Comparison of ENCODE assay signal across 6 cellular contexts in the genomic region with DNA sequence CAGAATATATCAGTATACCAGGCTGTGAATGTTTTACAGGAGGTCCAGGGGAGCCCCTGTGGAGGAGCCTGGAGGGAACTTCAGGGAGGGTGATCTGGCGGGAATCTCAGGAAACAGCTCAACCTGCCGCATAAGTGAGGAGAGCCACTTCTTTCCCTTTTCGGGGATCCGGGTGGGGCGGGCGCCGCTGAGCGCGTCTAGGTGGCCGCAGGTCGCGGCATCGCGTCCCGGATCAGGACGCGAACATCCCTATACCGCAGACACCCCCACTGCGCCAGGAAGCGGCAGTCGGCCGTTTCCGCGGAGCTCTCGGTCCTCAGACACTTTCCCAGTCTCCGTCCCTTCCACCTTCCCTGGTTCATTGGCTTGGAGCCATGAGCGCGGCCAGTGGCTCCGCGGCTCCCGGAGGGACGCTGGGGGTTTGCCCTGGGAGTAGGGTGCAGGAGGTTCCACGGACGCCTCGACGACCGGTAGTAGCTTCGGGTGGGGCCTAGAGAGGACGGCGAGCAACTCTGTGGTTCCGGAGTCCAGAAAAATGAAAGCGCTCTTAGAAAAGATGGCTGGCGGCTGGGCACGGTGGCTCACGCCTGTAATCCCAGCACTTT.
DNase-seq lines count a peak whose midpoint lies in the region; ATAC-seq and TF ChIP-seq lines count a peak whose summit lies in the region.

No MANE protein-coding gene starts in this region.

- H3K4me3 Mint-ChIP-seq in T-helper 2 cell treated with Interferon-gamma antibody and Interleukin-4, amounts not matched to agents 5 μg/mL and 100 μg/mL, for 36 hours: peak overlapping the region; percentile 83

- no peaks in the 10 kb centered on the region for H3K27me3 Mint-ChIP-seq in T-helper 2 cell treated with Interferon-gamma antibody and Interleukin-4, amounts not matched to agents 5 μg/mL and 100 μg/mL, for 36 hours (ENCODE audit: low read depth)

- no peak for TF ChIP-seq CTCF in foreskin fibroblast (IDR thresholded peaks at IDR 0.05; ENCODE audit: low read depth, low read length)

- peak overlapping the region; percentile 15 to 26 for H3K4me3 ChIP-seq in foreskin fibroblast (ENCODE audit: low read depth in 1 of 2, low read length in 2 of 2)

- H3K27ac Mint-ChIP-seq in T-helper 2 cell treated with Interferon-gamma antibody and Interleukin-4, amounts not matched to agents 5 μg/mL and 100 μg/mL, for 36 hours: peak overlapping the region; percentile 82

- H3K36me3 Mint-ChIP-seq in T-helper 2 cell treated with Interferon-gamma antibody and Interleukin-4, amounts not matched to agents 5 μg/mL and 100 μg/mL, for 36 hours (ENCODE audit: low read depth): peaks cover 1% of the 10 kb centered on the region

- DNase-seq in T-helper 2 cell treated with Interferon-gamma antibody and Interleukin-4, amounts not matched to agents 5 μg/mL and 100 μg/mL, for 36 hours (ENCODE audit: low spot score): peak; percentile 27
- peak in 1 of 2 donors; percentile 23 for DNase-seq in foreskin fibroblast
- DNase-seq in stimulated activated naive CD4-positive, alpha-beta T cell treated with Interleukin-2 at 50 U/mL for 16 hours (lab: John Stamatoyannopoulos, UW): peak; percentile 7
- no peak for DNase-seq in NCI-H526 treated with DMSO at 0.1 percent for 48 hours (lab: John Stamatoyannopoulos, UW)

- H3K4me1 Mint-ChIP-seq in T-helper 2 cell treated with Interferon-gamma antibody and Interleukin-4, amounts not matched to agents 5 μg/mL and 100 μg/mL, for 36 hours (ENCODE audit: low read depth): peaks cover 22% of the 10 kb centered on the region

- H3K9me3 Mint-ChIP-seq in T-helper 2 cell treated with Interferon-gamma antibody and Interleukin-4, amounts not matched to agents 5 μg/mL and 100 μg/mL, for 36 hours: no peaks in the 10 kb centered on the region

- ATAC-seq in GM21526 (IDR thresholded peaks at IDR 0.05; ENCODE audit: low FRiP score, unreplicated experiment) (no peak), HG03571 (IDR thresholded peaks at IDR 0.05; ENCODE audit: unreplicated experiment) (no peak)
